Comparison of ENCODE assay signal across 8 cellular contexts in genomic region chr16:1408171-1408837, GRCh38. TPM values are rescaled to one million over a fixed set of nuclear protein-coding genes. Genes with fewer than 3 reads are reported as not detected.
DNase-seq lines count a peak whose midpoint lies in the region; ATAC-seq, FAIRE-seq and TF ChIP-seq lines count a peak whose summit lies in the region.

No MANE protein-coding gene starts in this region.

- peak; percentile 76 for ATAC-seq in HG03097 (IDR thresholded peaks at IDR 0.05; ENCODE audit: low FRiP score, unreplicated experiment)
- peak; percentile 94 to 97 for ATAC-seq in activated CD4-positive, CD25-positive, alpha-beta regulatory T cell treated with anti-CD3 and anti-CD28 coated beads, Interleukin-2, amount 50 U/mL, for 24 hours

- no peaks in the 10 kb centered on the region for H3K9me1 ChIP-seq in keratinocyte (ENCODE audit: control insufficient read depth, extremely low read depth, insufficient read depth, low read length)

- dilution Hi-C loops in keratinocyte (cut with MboI; ENCODE audit: extremely low pct_ligation_motif_present, low sequenced_read_pairs): no loop called here

- H2AFZ ChIP-seq in keratinocyte (ENCODE audit: control insufficient read depth, low read length): peak overlapping the region; percentile 84

- no peaks in the 10 kb centered on the region for H3K79me2 ChIP-seq in keratinocyte (ENCODE audit: control insufficient read depth, insufficient read depth, low read length)

- H3K36me3 ChIP-seq in keratinocyte (ENCODE audit: control insufficient read depth in 2 of 2, extremely low read depth in 1 of 2, insufficient read depth in 2 of 2, low read length in 2 of 2): no peaks in the 10 kb centered on the region

- peak overlapping the region; percentile 87 for H3K4me2 ChIP-seq in keratinocyte (ENCODE audit: control insufficient read depth, extremely low read depth, insufficient read depth, low read depth, low read length)

- FAIRE-seq in keratinocyte (lab: Jason Lieb, UNC): no peak

- H3K27me3 ChIP-seq in keratinocyte (ENCODE audit: control insufficient read depth, extremely low read depth, insufficient read depth, low read length): no peaks in the 10 kb centered on the region

- TF ChIP-seq CTCF in keratinocyte (optimal IDR thresholded peaks at IDR 0.05 in 1 of 3, IDR thresholded peaks at IDR 0.05 in 1 of 3, conservative IDR thresholded peaks at IDR 0.05 in 1 of 3; ENCODE audit: extremely low read depth in 1 of 3, insufficient read depth in 2 of 3, low read length in 3 of 3): no peak

- H3K9ac ChIP-seq in keratinocyte (ENCODE audit: control insufficient read depth, extremely low read depth, insufficient read depth, low read length): peak overlapping the region; percentile 47

- H3K27ac ChIP-seq in keratinocyte (ENCODE audit: control insufficient read depth, insufficient read depth, low read length): no peak overlapping the region

- H4K20me1 ChIP-seq in keratinocyte (ENCODE audit: control insufficient read depth, extremely low read depth, insufficient read depth, low read length): no peaks in the 10 kb centered on the region

- H3K9me3 ChIP-seq in keratinocyte (ENCODE audit: control insufficient read depth, low read depth, low read length): no peaks in the 10 kb centered on the region

- DNase-seq in NCI-H1436 (lab: John Stamatoyannopoulos, UW) (peak; percentile 89), NCI-H1436 treated with DMSO at 0.1 percent for 48 hours (lab: John Stamatoyannopoulos, UW) (no peak), NCI-H226 (peak; percentile 68), keratinocyte (ENCODE audit: low read depth, low spot score) (no peak)
- peak; percentile 89 for DNase-seq in central memory CD4-positive, alpha-beta T cell
- peak; percentile 92 to 95 for DNase-seq in stimulated activated CD4-positive, alpha-beta T cell treated with anti-CD3 and anti-CD28 coated beads, Interleukin-12 subunit alpha, Interleukin-12 subunit beta, amount 100 ng/mL, for 24 hours (ENCODE audit: low read depth in 2 of 2)

- H3K4me1 ChIP-seq in keratinocyte (ENCODE audit: control insufficient read depth, extremely low read depth, insufficient read depth, low read length): peaks cover 3% of the 10 kb centered on the region

- H3K4me3 ChIP-seq in keratinocyte (ENCODE audit: control insufficient read depth in 2 of 3, extremely low read depth in 1 of 3, insufficient read depth in 2 of 3, low read depth in 1 of 3, low read length in 3 of 3): peak overlapping the region; percentile 47 to 76 (median 72)

RNA-seq across cellular contexts. Expression of gene UNKL, which starts 6.2 kb away (rescaled TPM):
- polyA plus RNA-seq in keratinocyte: 1.9 to 4.2 TPM (median 2.3 TPM) in 3 replicates
- 2.9 TPM for polyA plus RNA-seq in keratinocyte (2011; ENCODE audit: low read depth)
- 1.3 and 1.8 TPM in 2 replicates for polyA plus RNA-seq in keratinocyte (2011; cell fraction: cytosol; rRNA removed)
- polyA plus RNA-seq in keratinocyte (2011; cell fraction: nucleus; rRNA removed): 4.7 and 8.5 TPM in 2 replicates
- polyA plus RNA-seq in keratinocyte (2012; ENCODE audit: low replicate concordance): 1.7 and 2.4 TPM in 2 replicates
- 1.3 to 3.0 TPM (median 2.2 TPM) in 3 replicates for polyA minus RNA-seq in keratinocyte
- polyA minus RNA-seq in keratinocyte (2011; cell fraction: cytosol; rRNA and poly(A)+ RNA removed): 6.3 TPM
- 3.6 and 7.0 TPM in 2 replicates for polyA minus RNA-seq in keratinocyte (2011; cell fraction: nucleus; rRNA and poly(A)+ RNA removed)

RNA-seq across cellular contexts. Expression of gene UQCC4, which starts 12.2 kb away (rescaled TPM):
- polyA plus RNA-seq in keratinocyte: 19.7 to 26.6 TPM (median 20.6 TPM) in 3 replicates
- 4.6 TPM for polyA plus RNA-seq in keratinocyte (2011; ENCODE audit: low read depth)
- 17.4 and 22.1 TPM in 2 replicates for polyA plus RNA-seq in keratinocyte (2011; cell fraction: cytosol; rRNA removed)
- 16.9 and 17.6 TPM in 2 replicates for polyA plus RNA-seq in keratinocyte (2011; cell fraction: nucleus; rRNA removed)
- 17.7 and 18.2 TPM in 2 replicates for polyA plus RNA-seq in keratinocyte (2012; ENCODE audit: low replicate concordance)
- polyA minus RNA-seq in keratinocyte: 5.0 to 8.1 TPM (median 5.5 TPM) in 3 replicates
- polyA minus RNA-seq in keratinocyte (2011; cell fraction: cytosol; rRNA and poly(A)+ RNA removed): 12.1 TPM
- polyA minus RNA-seq in keratinocyte (2011; cell fraction: nucleus; rRNA and poly(A)+ RNA removed): 2.9 and 5.3 TPM in 2 replicates

RNA-seq across cellular contexts. Expression of gene PERCC1, which starts 22.6 kb away (rescaled TPM):
- polyA plus RNA-seq in keratinocyte: not detected in 3 replicates
- not detected for polyA plus RNA-seq in keratinocyte (2011; ENCODE audit: low read depth)
- polyA plus RNA-seq in keratinocyte (2011; cell fraction: cytosol; rRNA removed): not detected in 2 replicates
- not detected in 2 replicates for polyA plus RNA-seq in keratinocyte (2011; cell fraction: nucleus; rRNA removed)
- polyA plus RNA-seq in keratinocyte (2012; ENCODE audit: low replicate concordance): not detected in 2 replicates
- not detected in 3 replicates for polyA minus RNA-seq in keratinocyte
- polyA minus RNA-seq in keratinocyte (2011; cell fraction: cytosol; rRNA and poly(A)+ RNA removed): not detected
- polyA minus RNA-seq in keratinocyte (2011; cell fraction: nucleus; rRNA and poly(A)+ RNA removed): not detected in 2 replicates

RNA-seq across cellular contexts. Expression of gene CCDC154, which starts 36.1 kb away (rescaled TPM):
- polyA plus RNA-seq in keratinocyte: 0.46 to 0.91 TPM in 2 of 3 replicates, not detected in the other
- polyA plus RNA-seq in keratinocyte (2011; ENCODE audit: low read depth): 1.1 TPM
- polyA plus RNA-seq in keratinocyte (2011; cell fraction: cytosol; rRNA removed): not detected in 2 replicates
- polyA plus RNA-seq in keratinocyte (2011; cell fraction: nucleus; rRNA removed): 1.2 and 1.7 TPM in 2 replicates
- polyA plus RNA-seq in keratinocyte (2012; ENCODE audit: low replicate concordance): 0.17 and 2.5 TPM in 2 replicates
- polyA minus RNA-seq in keratinocyte: not detected in 3 replicates
- polyA minus RNA-seq in keratinocyte (2011; cell fraction: cytosol; rRNA and poly(A)+ RNA removed): not detected
- polyA minus RNA-seq in keratinocyte (2011; cell fraction: nucleus; rRNA and poly(A)+ RNA removed): 0.21 and 1.0 TPM in 2 replicates

RNA-seq across cellular contexts. Expression of gene GNPTG, which starts 56.6 kb away (rescaled TPM):
- 30.9 to 68.7 TPM (median 30.9 TPM) in 3 replicates for polyA plus RNA-seq in keratinocyte
- 36.8 TPM for polyA plus RNA-seq in keratinocyte (2011; ENCODE audit: low read depth)
- 24.4 and 54.9 TPM in 2 replicates for polyA plus RNA-seq in keratinocyte (2011; cell fraction: cytosol; rRNA removed)
- 76.6 and 95.0 TPM in 2 replicates for polyA plus RNA-seq in keratinocyte (2011; cell fraction: nucleus; rRNA removed)
- polyA plus RNA-seq in keratinocyte (2012; ENCODE audit: low replicate concordance): 19.5 and 33.9 TPM in 2 replicates
- 12.4 to 24.9 TPM (median 16.7 TPM) in 3 replicates for polyA minus RNA-seq in keratinocyte
- polyA minus RNA-seq in keratinocyte (2011; cell fraction: cytosol; rRNA and poly(A)+ RNA removed): 38.9 TPM
- 17.1 and 25.8 TPM in 2 replicates for polyA minus RNA-seq in keratinocyte (2011; cell fraction: nucleus; rRNA and poly(A)+ RNA removed)

Comparison
In these comparisons a context has a peak if more than half of its experiments do, and no peak if none do; other contexts are left out.
1. DNase-seq: peak in NCI-H1436 (single experiment), NCI-H226 (single experiment), central memory CD4-positive, alpha-beta T cell (single experiment) and stimulated activated CD4-positive, alpha-beta T cell treated with anti-CD3 and anti-CD28 coated beads, Interleukin-12 subunit alpha, Interleukin-12 subunit beta, amount 100 ng/mL, for 24 hours (2 of 2); none in NCI-H1436 treated with DMSO at 0.1 percent for 48 hours (single experiment) and keratinocyte (single experiment).